Comparison of ENCODE assay signal across 23 cellular contexts in the genomic region with DNA sequence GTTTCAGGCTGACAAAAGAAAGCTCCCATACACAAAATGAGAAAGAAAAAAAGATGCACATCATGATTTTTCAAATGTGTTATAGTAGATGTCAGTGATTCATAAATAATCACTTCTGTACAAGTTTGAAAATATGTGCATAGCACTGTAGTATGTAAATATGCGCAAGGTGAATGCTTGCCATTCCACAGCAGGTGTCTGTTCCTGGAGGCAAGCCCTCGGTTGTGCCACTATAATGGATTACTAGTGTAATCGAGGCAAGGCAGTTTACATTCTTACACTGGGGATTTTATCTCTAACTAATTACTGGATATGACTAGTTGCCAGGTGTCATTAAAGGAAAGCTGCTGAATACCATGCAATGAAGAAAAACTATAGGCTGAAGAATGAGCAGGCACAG.
DNase-seq lines count a peak whose midpoint lies in the region; ATAC-seq, FAIRE-seq and TF ChIP-seq lines count a peak whose summit lies in the region.
"Had no signal": no experiment of that assay in that cellular context is flagged by ENCODE, and none has a peak within 500 bp of the region (broad histone marks: within the 10 kb centered on the region; RNA-seq: fewer than 3 reads in every experiment).

No MANE protein-coding gene starts in this region.

- ATAC-seq in activated T-cell treated with anti-CD3 and anti-CD28 coated beads, Interleukin-2, amount 50 U/mL, for 4 hours = no peak
- ATAC-seq in GM18511 (IDR thresholded peaks at IDR 0.05; ENCODE audit: unreplicated experiment) = no peak
- ATAC-seq: A549; CD8-positive, alpha-beta T cell had no signal

- intact Hi-C loops in breast epithelium (cut with DNase I; ENCODE audit: low total_unique reads) = loop anchor here (5.0 kb wide), 1 partner anchor 48 kb away; no protein-coding TSS in a partner anchor

- peaks cover 4% of the 10 kb centered on the region for H3K4me1 Mint-ChIP-seq in type B pancreatic cell (ENCODE audit: unreplicated experiment)
- no peaks in the 10 kb centered on the region for H3K4me1 Mint-ChIP-seq in activated T-cell treated with anti-CD3 and anti-CD28 coated beads, Interleukin-2, amount 50 U/mL, for 4 hours (ENCODE audit: low read depth)
- H3K4me1 Mint-ChIP-seq: B cell had no signal

- peak; percentile 25 to 52 for DNase-seq in T47D (ENCODE audit: low read depth in 1 of 2, low spot score in 1 of 2)
- DNase-seq in breast epithelium (ENCODE audit: low spot score in 2 of 2) = no peak
- DNase-seq in kidney tubule cell (ENCODE audit: low spot score) = peak; percentile 26
- peak; percentile 43 for DNase-seq in renal cortical epithelial cell (ENCODE audit: low read depth)
- no peak for DNase-seq in type B pancreatic cell (ENCODE audit: extremely low spot score, unreplicated experiment)
- no peak for DNase-seq in activated T-cell treated with anti-CD3 and anti-CD28 coated beads, Interleukin-2, amount 50 U/mL, for 4 hours
- DNase-seq in RCC 7860 (ENCODE audit: low spot score) = no peak
- DNase-seq: AML-193; Caco-2; Calu3; CD4-positive, alpha-beta T cell; CD8-positive, alpha-beta T cell; DMS79 treated with DMSO at 0.1 percent for 48 hours; GF-D8 had no signal

- no peak overlapping the region for H3K27ac ChIP-seq in breast epithelium
- H3K27ac ChIP-seq: 22Rv1; A549; BLaER1 treated with 17β-estradiol and CSF1 and Interleukin-3, amounts not matched to agents 10 nM and 100 nM; C4-2B had no signal

- no peak for FAIRE-seq in RCC 7860 (lab: Jason Lieb, UNC)
- FAIRE-seq: A549, D721Med, G401.6, GM12891 had no signal

- no peaks in the 10 kb centered on the region for H3K27me3 ChIP-seq in breast epithelium
- H3K27me3 ChIP-seq: BLaER1 treated with 17β-estradiol and CSF1 and Interleukin-3, amounts not matched to agents 10 nM and 100 nM had no signal

- H3K9me3 ChIP-seq in breast epithelium = no peaks in the 10 kb centered on the region
- H3K9me3 ChIP-seq: A549; BLaER1 treated with 17β-estradiol and CSF1 and Interleukin-3, amounts not matched to agents 10 nM and 100 nM; Caco-2 had no signal

- no peaks in the 10 kb centered on the region for H3K4me1 ChIP-seq in breast epithelium
- H3K4me1 ChIP-seq: BLaER1 treated with 17β-estradiol and CSF1 and Interleukin-3, amounts not matched to agents 10 nM and 100 nM; Caco-2 had no signal

- H3K27ac Mint-ChIP-seq in type B pancreatic cell = peak overlapping the region; percentile 61
- H3K27ac Mint-ChIP-seq: B cell; CD4-positive, alpha-beta T cell; CD8-positive, alpha-beta T cell had no signal

- H3K27me3 Mint-ChIP-seq in type B pancreatic cell = no peaks in the 10 kb centered on the region
- peaks cover 16% of the 10 kb centered on the region for H3K27me3 Mint-ChIP-seq in activated T-cell treated with anti-CD3 and anti-CD28 coated beads, Interleukin-2, amount 50 U/mL, for 4 hours (ENCODE audit: low read depth)

- no peak overlapping the region for H3K4me3 ChIP-seq in breast epithelium
- H3K4me3 ChIP-seq: A549; BLaER1 treated with 17β-estradiol and CSF1 and Interleukin-3, amounts not matched to agents 10 nM and 100 nM had no signal

- in situ Hi-C loops in T47D (cut with HindIII; ENCODE audit: low pct_unique_long_range_greater_than_20kb, low sequenced_read_pairs) = no loop called here

- no peaks in the 10 kb centered on the region for H3K36me3 ChIP-seq in breast epithelium
- H3K36me3 ChIP-seq: BLaER1 treated with 17β-estradiol and CSF1 and Interleukin-3, amounts not matched to agents 10 nM and 100 nM had no signal

- TF ChIP-seq CTCF in breast epithelium (IDR thresholded peaks at IDR 0.05) (no peak), type B pancreatic cell (conservative IDR thresholded peaks at IDR 0.05) (no peak)

- H3K9me3 Mint-ChIP-seq in type B pancreatic cell = no peaks in the 10 kb centered on the region
- no peaks in the 10 kb centered on the region for H3K9me3 Mint-ChIP-seq in activated T-cell treated with anti-CD3 and anti-CD28 coated beads, Interleukin-2, amount 50 U/mL, for 4 hours
- H3K9me3 Mint-ChIP-seq: CD4-positive, alpha-beta T cell; CD8-positive, alpha-beta T cell had no signal

- no peak for TF ChIP-seq POLR2A in breast epithelium (IDR thresholded peaks at IDR 0.05)

- H3K4me3 Mint-ChIP-seq in type B pancreatic cell = peak overlapping the region; percentile 47
- no peak overlapping the region for H3K4me3 Mint-ChIP-seq in activated T-cell treated with anti-CD3 and anti-CD28 coated beads, Interleukin-2, amount 50 U/mL, for 4 hours
- H3K4me3 Mint-ChIP-seq: B cell; CD4-positive, alpha-beta T cell; CD8-positive, alpha-beta T cell had no signal

- H3K36me3 Mint-ChIP-seq in type B pancreatic cell = peaks cover 4% of the 10 kb centered on the region
- no peaks in the 10 kb centered on the region for H3K36me3 Mint-ChIP-seq in activated T-cell treated with anti-CD3 and anti-CD28 coated beads, Interleukin-2, amount 50 U/mL, for 4 hours (ENCODE audit: insufficient read depth)
- H3K36me3 Mint-ChIP-seq: CD8-positive, alpha-beta T cell had no signal

Comparison
In these comparisons a context has a peak if more than half of its experiments do, and no peak if none do; other contexts are left out.
1. DNase-seq: peak in T47D (2 of 2), kidney tubule cell (single experiment) and renal cortical epithelial cell (single experiment); none in breast epithelium (0 of 2), type B pancreatic cell (single experiment), activated T-cell treated with anti-CD3 and anti-CD28 coated beads, Interleukin-2, amount 50 U/mL, for 4 hours (single experiment) and RCC 7860 (single experiment).